Comparison of ENCODE assay signal across 16 cellular contexts in the genomic region with DNA sequence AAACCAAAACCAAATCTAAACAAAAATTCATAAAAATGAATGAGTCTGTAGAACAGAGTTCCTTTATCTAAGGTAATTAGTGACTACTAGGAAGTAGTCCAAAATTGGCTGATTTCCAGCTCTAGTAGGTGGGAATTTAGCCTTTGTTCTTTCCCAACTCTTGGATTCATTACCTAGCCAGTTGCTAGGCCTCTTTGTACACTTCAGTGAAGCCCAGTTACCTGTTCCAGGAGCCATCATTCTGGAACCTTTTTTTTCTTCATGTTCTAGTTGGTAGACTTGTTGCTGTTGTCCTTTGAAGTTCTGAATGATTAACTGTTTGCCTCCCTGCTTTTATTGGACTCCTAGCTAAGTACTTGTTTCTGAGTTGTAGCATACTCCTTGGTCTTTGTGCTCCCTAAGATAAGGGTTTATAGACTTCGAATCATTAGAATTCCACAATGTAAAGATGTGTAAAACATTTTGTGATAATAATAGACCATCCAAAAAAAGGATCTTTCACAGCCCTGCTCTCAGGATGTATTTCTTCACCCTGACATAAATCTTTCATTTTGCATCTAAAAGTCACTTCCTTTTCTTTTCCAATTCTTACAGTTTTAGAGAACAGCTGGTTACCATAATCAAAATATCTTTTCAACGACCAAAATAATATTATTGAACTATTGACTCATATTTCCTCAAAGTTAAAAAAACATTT. TPM values are rescaled to one million over a fixed set of nuclear protein-coding genes. Genes with fewer than 3 reads are reported as not detected.
DNase-seq lines count a peak whose midpoint lies in the region; ATAC-seq, FAIRE-seq and TF ChIP-seq lines count a peak whose summit lies in the region.
"Had no signal": no experiment of that assay in that cellular context is flagged by ENCODE, and none has a peak within 500 bp of the region (broad histone marks: within the 10 kb centered on the region; RNA-seq: fewer than 3 reads in every experiment).

No MANE protein-coding gene starts in this region.

- no peak overlapping the region for H3K27ac ChIP-seq in foreskin keratinocyte
- H3K27ac ChIP-seq: psoas muscle had no signal

- H3K9me3 Mint-ChIP-seq in nephron, result no peaks in the 10 kb centered on the region
- H3K9me3 Mint-ChIP-seq: CD8-positive, alpha-beta T cell; HFFc6 had no signal

- TF ChIP-seq CTCF in nephron (IDR thresholded peaks at IDR 0.05; ENCODE audit: unreplicated experiment in 3 of 3), result no peak
- no peak for TF ChIP-seq CTCF in foreskin keratinocyte (conservative IDR thresholded peaks at IDR 0.05)

- H3K27ac Mint-ChIP-seq in nephron, result peak overlapping the region in 2 of 3 experiments; percentile 56 to 71
- H3K27ac Mint-ChIP-seq: CD8-positive, alpha-beta T cell; HFFc6 had no signal

- no peaks in the 10 kb centered on the region for H3K36me3 Mint-ChIP-seq in nephron (ENCODE audit: low read depth)
- H3K36me3 Mint-ChIP-seq: CD8-positive, alpha-beta T cell had no signal

- peaks cover 4% of the 10 kb centered on the region for H3K4me1 Mint-ChIP-seq in nephron

- H3K27me3 ChIP-seq in foreskin keratinocyte, result no peaks in the 10 kb centered on the region

- no peaks in the 10 kb centered on the region for H3K4me1 ChIP-seq in foreskin keratinocyte
- H3K4me1 ChIP-seq: psoas muscle had no signal

- H3K27me3 Mint-ChIP-seq in nephron (ENCODE audit: low read depth), result no peaks in the 10 kb centered on the region

- H3K4me3 Mint-ChIP-seq in nephron, result no peak overlapping the region
- H3K4me3 Mint-ChIP-seq: CD8-positive, alpha-beta T cell; HFFc6 had no signal

- peak; percentile 12 for FAIRE-seq in GM18507 (lab: Jason Lieb, UNC)
- FAIRE-seq: astrocyte had no signal

- no peak for ATAC-seq in foreskin keratinocyte
- ATAC-seq in HG02970 (IDR thresholded peaks at IDR 0.05; ENCODE audit: low FRiP score, unreplicated experiment), result no peak
- ATAC-seq: CD8-positive, alpha-beta T cell; psoas muscle had no signal

- DNase-seq in GM18507 (ENCODE audit: extremely low spot score, insufficient read length, low read depth) (no peak), KG1 (lab: John Stamatoyannopoulos, UW) (peak; percentile 59), SW480 (ENCODE audit: low spot score) (peak; percentile 18), foreskin keratinocyte (no peak), AG08396 (ENCODE audit: low spot score) (no peak), hepatic stellate cell (ENCODE audit: low spot score) (no peak)
- DNase-seq: CD8-positive, alpha-beta T cell; HFFc6; hippocampal formation; mesendoderm; NCI-H524; psoas muscle; stimulated activated CD4-positive, alpha-beta T cell treated with anti-CD3 and anti-CD28 coated beads, Interleukin-4, amount 100 ng/mL, for 4 hours had no signal

RNA-seq across cellular contexts. Expression of a gene that starts 9.8 kb away (rescaled TPM):
- 11.4 and 16.1 TPM in 2 replicates for total RNA-seq in foreskin keratinocyte
- polyA plus RNA-seq in foreskin keratinocyte, result 4.7 and 7.2 TPM in 2 replicates
- total RNA-seq: CD8-positive, alpha-beta T cell had no signal

Comparison
In these comparisons a context has a peak if more than half of its experiments do, and no peak if none do; other contexts are left out.
1. DNase-seq: peak in KG1 (single experiment) and SW480 (single experiment); none in GM18507 (single experiment), foreskin keratinocyte (0 of 2), AG08396 (single experiment) and hepatic stellate cell (single experiment).